Comparison of ENCODE assay signal across 18 cellular contexts in the genomic region with DNA sequence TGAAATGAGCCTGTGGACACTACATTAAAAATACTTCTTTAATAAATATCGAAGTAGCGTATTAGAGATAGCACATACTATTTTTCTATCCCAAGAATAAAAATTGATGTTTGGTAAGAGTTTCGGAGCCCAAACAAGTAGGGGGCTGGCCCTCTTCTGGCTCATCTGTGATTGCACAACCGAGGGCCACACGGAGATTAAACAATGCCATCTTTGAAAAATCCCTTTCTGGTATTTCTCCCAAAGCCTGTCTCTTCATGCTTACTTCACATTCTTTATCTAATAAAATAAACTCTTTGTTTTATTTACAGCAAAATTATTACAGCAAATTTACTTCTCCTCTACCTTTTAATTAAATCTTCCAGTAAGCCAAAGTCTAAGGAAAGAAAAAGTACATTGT. TPM values are rescaled to one million over a fixed set of nuclear protein-coding genes. Genes with fewer than 3 reads are reported as not detected.
DNase-seq lines count a peak whose midpoint lies in the region; ATAC-seq, FAIRE-seq and TF ChIP-seq lines count a peak whose summit lies in the region.
"Had no signal": no experiment of that assay in that cellular context is flagged by ENCODE, and none has a peak within 500 bp of the region (broad histone marks: within the 10 kb centered on the region; RNA-seq: fewer than 3 reads in every experiment).

No MANE protein-coding gene starts in this region.

- no peak overlapping the region for H3K4me3 ChIP-seq in GM12878
- no peak overlapping the region for H3K4me3 ChIP-seq in CD8-positive, alpha-beta T cell (ENCODE audit: low read depth, low read length)

- H4K20me1 ChIP-seq in GM12878 (ENCODE audit: control insufficient read depth, insufficient read depth): no peaks in the 10 kb centered on the region

- H3K36me3 ChIP-seq in GM12878 (ENCODE audit: control insufficient read depth in 2 of 2, insufficient read depth in 2 of 2, low read length in 1 of 2): peaks cover 0 to 18% of the 10 kb centered on the region in 2 experiments; a peak in 1 of 4 replicates
- H3K36me3 ChIP-seq in CD8-positive, alpha-beta T cell (ENCODE audit: insufficient read depth, low read length): peaks cover 10% of the 10 kb centered on the region

- RAD21 ChIA-PET in GM12878 (lab: Charles Lee; ENCODE audit: unreplicated experiment): no interaction called here

- TF ChIP-seq POLR2A in GM12878 (IDR thresholded peaks at IDR 0.05; ENCODE audit: low read depth, low read length): no peak

- intact Hi-C loops in GM12878 (cut with micrococcal nuclease; ENCODE audit: unreplicated experiment): no loop called here
- intact Hi-C loops in CD8-positive, alpha-beta T cell (cut with DNase I, micrococcal nuclease): no loop called here

- TF ChIP-seq EP300 in GM12878 (IDR thresholded peaks at IDR 0.05; ENCODE audit: borderline replicate concordance in 1 of 2, control insufficient read depth in 1 of 2, low read depth in 2 of 2, low read length in 2 of 2): no peak

- CTCF ChIA-PET in GM12878 (lab: Yijun Ruan, JAX): interaction anchor here (1.1 to 1.4 kb wide), 2 partner anchors 8 to 22 kb away, joined by 3 to 5 read pairs; a partner anchor contains a TSS
- CTCF ChIA-PET in CD8-positive, alpha-beta T cell (lab: Charles Lee): interaction anchor here (3.0 kb wide), 1 partner anchor 261 kb away, joined by 10 read pairs; no protein-coding TSS in a partner anchor

- POLR2A ChIA-PET in GM12878 (lab: Charles Lee): no interaction called here
- POLR2A ChIA-PET in CD8-positive, alpha-beta T cell (lab: Charles Lee): no interaction called here

- H3K9ac ChIP-seq in GM12878 (ENCODE audit: control insufficient read depth, insufficient read depth, low read length): no peak overlapping the region

- H3K79me2 ChIP-seq in GM12878 (ENCODE audit: control insufficient read depth, insufficient read depth, low read length): no peaks in the 10 kb centered on the region

- BruUV-seq in GM12878 (replicated peaks; lab: Mats Ljungman, UMichigan): TSS peak; percentile 61

- H2AFZ ChIP-seq in GM12878 (ENCODE audit: control insufficient read depth, low read depth, low read length): no peak overlapping the region

- no peaks in the 10 kb centered on the region for H3K9me3 ChIP-seq in GM12878 (replicated peaks; ENCODE audit: control insufficient read depth, insufficient read depth, low read length)
- no peaks in the 10 kb centered on the region for H3K9me3 ChIP-seq in CD8-positive, alpha-beta T cell (ENCODE audit: low read length)

- peaks cover 6% of the 10 kb centered on the region for H3K27me3 Mint-ChIP-seq in mesothelial cell of epicardium (ENCODE audit: low read depth)
- H3K27me3 Mint-ChIP-seq in CD8-positive, alpha-beta T cell (ENCODE audit: low read depth): no peaks in the 10 kb centered on the region

- TF ChIP-seq CTCF in GM12878 (IDR thresholded peaks at IDR 0.05 in 2 of 3, conservative IDR thresholded peaks at IDR 0.05 in 1 of 3; ENCODE audit: control insufficient read depth in 2 of 3, extremely low read depth in 1 of 3, insufficient read depth in 1 of 3, low read depth in 3 of 3, low read length in 3 of 3): no peak
- no peak for TF ChIP-seq CTCF in mesothelial cell of epicardium (IDR thresholded peaks at IDR 0.05; ENCODE audit: unreplicated experiment)
- no peak for TF ChIP-seq CTCF in CD8-positive, alpha-beta T cell (IDR thresholded peaks at IDR 0.05)

- peak; percentile 44 for DNase-seq in GM03348 (ENCODE audit: low spot score)
- DNase-seq in GM12878 (ENCODE audit: low read depth, low spot score): no peak
- DNase-seq in fibroblast of gingiva (ENCODE audit: low read depth): peak; percentile 55
- DNase-seq in pons (ENCODE audit: low spot score): peak; percentile 68
- DNase-seq in mesothelial cell of epicardium (ENCODE audit: low spot score in 2 of 2, unreplicated experiment in 2 of 2): no peak
- no peak for DNase-seq in CD8-positive, alpha-beta T cell
- no peak for DNase-seq in DMS53 treated with DMSO at 0.1 percent for 48 hours (lab: John Stamatoyannopoulos, UW; ENCODE audit: unreplicated experiment)
- DNase-seq: EL, NCI-H1048, NCI-H1436, NCI-H1930, NCI-H345, NCI-H524 treated with DMSO at 0.1 percent for 48 hours, PC-3 had no signal

- no peaks in the 10 kb centered on the region for H3K4me1 Mint-ChIP-seq in mesothelial cell of epicardium
- no peaks in the 10 kb centered on the region for H3K4me1 Mint-ChIP-seq in CD8-positive, alpha-beta T cell (ENCODE audit: low read depth)
- H3K4me1 Mint-ChIP-seq: CD14-positive monocyte had no signal

- FAIRE-seq in GM12878 (lab: Jason Lieb, UNC): no peak
- FAIRE-seq: GM12892 had no signal

- no peak for ATAC-seq in GM12878
- ATAC-seq in CD8-positive, alpha-beta T cell: no peak
- ATAC-seq: PC-3 had no signal

- no peaks in the 10 kb centered on the region for H3K9me3 Mint-ChIP-seq in mesothelial cell of epicardium
- H3K9me3 Mint-ChIP-seq in CD8-positive, alpha-beta T cell: no peaks in the 10 kb centered on the region
- H3K9me3 Mint-ChIP-seq: CD14-positive monocyte had no signal

- no peak overlapping the region for H3K4me2 ChIP-seq in GM12878 (ENCODE audit: control insufficient read depth, insufficient read depth)

- no peak for TF ChIP-seq RAD21 in GM12878 (IDR thresholded peaks at IDR 0.05; ENCODE audit: insufficient read depth, low read depth, low read length)

- H3K36me3 Mint-ChIP-seq in mesothelial cell of epicardium: peaks cover 20% of the 10 kb centered on the region
- H3K36me3 Mint-ChIP-seq in CD8-positive, alpha-beta T cell: peaks cover 47% of the 10 kb centered on the region

- H3K27me3 ChIP-seq in GM12878 (replicated peaks in 1 of 2; ENCODE audit: control insufficient read depth in 2 of 2, insufficient read depth in 2 of 2, low read length in 1 of 2): no peaks in the 10 kb centered on the region
- no peaks in the 10 kb centered on the region for H3K27me3 ChIP-seq in CD8-positive, alpha-beta T cell (ENCODE audit: insufficient read depth, low read length)

- in situ Hi-C loops in GM12878 (cut with MboI): no loop called here

- no peak overlapping the region for H3K27ac ChIP-seq in GM12878 (ENCODE audit: control insufficient read depth, insufficient read depth)
- no peak overlapping the region for H3K27ac ChIP-seq in CD8-positive, alpha-beta T cell (ENCODE audit: low read depth, low read length)

- SMC1A ChIA-PET in GM12878 (lab: Charles Lee; ENCODE audit: uncharacterized antibody, unreplicated experiment): interaction anchor here (1.2 kb wide), 1 partner anchor 179 kb away, joined by 3 read pairs; no protein-coding TSS in a partner anchor

- no peaks in the 10 kb centered on the region for H3K4me1 ChIP-seq in GM12878 (ENCODE audit: control insufficient read depth, insufficient read depth, low read length)
- H3K4me1 ChIP-seq in CD8-positive, alpha-beta T cell (ENCODE audit: insufficient read depth, low read length): no peaks in the 10 kb centered on the region

- no peak overlapping the region for H3K27ac Mint-ChIP-seq in mesothelial cell of epicardium
- H3K27ac Mint-ChIP-seq in CD8-positive, alpha-beta T cell: no peak overlapping the region
- H3K27ac Mint-ChIP-seq: CD14-positive monocyte had no signal

- WGBS in GM12878 (ENCODE audit: insufficient coverage, insufficient replicate concordance, low lambda C conversion rate, missing lambda C conversion rate): 96% methylated on average over 5 of the region's 5 CpGs

- H3K4me3 Mint-ChIP-seq in mesothelial cell of epicardium: no peak overlapping the region
- no peak overlapping the region for H3K4me3 Mint-ChIP-seq in CD8-positive, alpha-beta T cell
- H3K4me3 Mint-ChIP-seq: CD14-positive monocyte had no signal

TF ChIP-seq in GM12878, 131 proteins besides CTCF, POLR2A, EP300 and RAD21 (continues in another document):
- TF ChIP-seq SUPT20H (IDR thresholded peaks at IDR 0.05; ENCODE audit: borderline replicate concordance, control insufficient read depth, low read depth, low read length) (no peak), POLR2AphosphoS5 (IDR thresholded peaks at IDR 0.05; ENCODE audit: low read length) (no peak)

RNA-seq across cellular contexts. Expression of a gene that starts 9.6 kb away (rescaled TPM):
- total RNA-seq in GM12878 (2013; cell fraction: nucleolus; rRNA removed): not detected in 2 replicates
- under 0.01 and 0.06 TPM in 2 replicates for total RNA-seq in GM12878 (2014; rRNA removed)
- 0.05 and 0.13 TPM in 2 replicates for total RNA-seq in GM12878 (2014; rRNA removed; fragmentation: Illumina TruSeq; extraction: Trizol)
- 0.41 and 0.58 TPM in 2 replicates for total RNA-seq in GM12878 (2021)
- polyA plus RNA-seq in GM12878 (2011; ENCODE audit: low read depth): 0.18 TPM
- polyA plus RNA-seq in GM12878 (2011; rRNA removed): not detected in 2 replicates
- polyA plus RNA-seq in GM12878 (2011; cell fraction: cytosol; rRNA removed): not detected in 2 replicates
- polyA plus RNA-seq in GM12878 (2011; cell fraction: nucleus; rRNA removed): not detected in 2 replicates
- 0.31 and 0.85 TPM in 2 replicates for polyA plus RNA-seq in GM12878 (2012)
- polyA plus RNA-seq in GM12878 (2014; fragmentation: Illumina TruSeq; extraction: Trizol): 0.01 TPM in 1 of 2 replicates, not detected in the other
- under 1 TPM; 0.05 to 0.40 TPM for polyA plus RNA-seq in GM12878 (2014; fragmentation: Nextera tagmentation; extraction: Ambion mirVana)
- polyA plus RNA-seq in GM12878 (2014; rRNA removed): 0.01 TPM in 1 of 2 replicates, not detected in the other
- 1 to 10 TPM in 1 of 2 experiments, under 1 TPM in 1; 0.88 to 1.9 TPM for polyA plus RNA-seq in GM12878 (2016; fragmentation: Nextera tagmentation; extraction: Ambion mirVana)
- not detected in 2 replicates for polyA minus RNA-seq in GM12878 (2011; rRNA and poly(A)+ RNA removed)
- polyA minus RNA-seq in GM12878 (2011; cell fraction: cytosol; rRNA and poly(A)+ RNA removed): not detected in 2 replicates
- polyA minus RNA-seq in GM12878 (2011; cell fraction: nucleus; rRNA and poly(A)+ RNA removed): not detected in 2 replicates
- total RNA-seq in mesothelial cell of epicardium: 0.58 to 0.89 TPM (median 0.66 TPM) in 3 replicates
- not detected for total RNA-seq in CD8-positive, alpha-beta T cell
- total RNA-seq: H4, M059J, PC-3 had no signal

RNA-seq across cellular contexts. Expression of a gene that starts 22.0 kb away (rescaled TPM):
- 8.6 and 13.2 TPM in 2 replicates for total RNA-seq in GM12878 (2013; cell fraction: nucleolus; rRNA removed)
- total RNA-seq in GM12878 (2014; rRNA removed) (38.0 and 43.8 TPM in 2 replicates), GM12878 (2014; rRNA removed; fragmentation: Illumina TruSeq; extraction: Trizol) (52.1 and 53.0 TPM in 2 replicates), GM12878 (2021) (30.5 and 33.4 TPM in 2 replicates), mesothelial cell of epicardium (23.3 to 25.5 TPM (median 24.0 TPM) in 3 replicates)
- 18.6 TPM for polyA plus RNA-seq in GM12878 (2011; ENCODE audit: low read depth)
- polyA plus RNA-seq in GM12878 (2011; rRNA removed) (57.8 and 87.4 TPM in 2 replicates), GM12878 (2014; fragmentation: Illumina TruSeq; extraction: Trizol) (52.2 and 70.3 TPM in 2 replicates), GM12878 (2014; fragmentation: Nextera tagmentation; extraction: Ambion mirVana) (10 to 100 TPM; 52.2 to 55.2 TPM), GM12878 (2014; rRNA removed) (23.6 and 33.7 TPM in 2 replicates), GM12878 (2016; fragmentation: Nextera tagmentation; extraction: Ambion mirVana) (10 to 100 TPM; 53.4 to 53.9 TPM)
- polyA plus RNA-seq in GM12878 (2011; cell fraction: cytosol; rRNA removed): 15.4 and 20.0 TPM in 2 replicates
- 5.6 and 7.0 TPM in 2 replicates for polyA plus RNA-seq in GM12878 (2011; cell fraction: nucleus; rRNA removed)
- polyA plus RNA-seq in GM12878 (2012): 25.1 and 34.2 TPM in 2 replicates
- polyA minus RNA-seq in GM12878 (2011; rRNA and poly(A)+ RNA removed): 19.6 and 49.7 TPM in 2 replicates
- polyA minus RNA-seq in GM12878 (2011; cell fraction: cytosol; rRNA and poly(A)+ RNA removed): 9.8 and 10.8 TPM in 2 replicates
- polyA minus RNA-seq in GM12878 (2011; cell fraction: nucleus; rRNA and poly(A)+ RNA removed): 1.2 and 3.8 TPM in 2 replicates
- total RNA-seq in CD8-positive, alpha-beta T cell: 10 to 100 TPM; 12.5 to 13.6 TPM

Comparison
In these comparisons a context has a peak if more than half of its experiments do, and no peak if none do; other contexts are left out.
1. DNase-seq: peak in GM03348 (single experiment), fibroblast of gingiva (single experiment) and pons (single experiment); none in GM12878 (single experiment), mesothelial cell of epicardium (0 of 2), CD8-positive, alpha-beta T cell (0 of 7) and DMS53 treated with DMSO at 0.1 percent for 48 hours (single experiment).